ENCODE assay signal across 7 cellular contexts in the genomic region with DNA sequence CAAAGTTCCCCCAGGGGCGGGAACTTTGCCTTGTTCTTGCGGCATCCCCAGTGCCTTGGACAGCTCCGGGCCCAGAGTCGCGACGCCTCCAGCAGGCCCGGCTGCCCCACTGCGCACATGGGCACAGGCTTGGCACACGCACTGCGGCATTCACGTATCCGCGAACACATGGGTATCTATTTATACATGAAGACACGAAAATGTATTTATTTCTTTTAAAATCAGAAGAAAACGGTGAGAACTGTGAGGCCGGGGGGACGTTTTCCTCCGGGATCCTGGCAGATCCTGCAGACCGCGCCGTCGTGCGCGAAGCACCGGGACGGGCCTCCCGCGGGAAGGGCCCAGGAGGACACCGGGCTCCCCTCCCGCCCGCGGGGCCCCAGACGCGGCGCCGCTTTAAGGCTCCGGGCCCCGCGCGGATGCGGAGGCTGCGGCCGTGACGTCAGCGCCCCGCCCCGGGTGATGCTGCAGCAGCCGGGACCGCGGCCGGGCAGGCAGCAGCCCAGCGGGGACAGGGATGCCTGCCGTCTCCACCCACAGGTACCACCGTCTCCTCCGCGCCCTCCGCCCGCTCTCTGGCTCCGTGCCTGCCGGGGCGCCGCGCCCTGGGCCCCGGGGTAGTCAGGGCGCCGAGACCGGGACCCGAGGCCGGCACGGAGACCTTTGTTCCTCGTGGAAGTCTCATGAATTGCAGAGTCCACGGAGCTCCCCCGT. TPM values are rescaled to one million over a fixed set of nuclear protein-coding genes. Genes with fewer than 3 reads are reported as not detected.
DNase-seq lines count a peak whose midpoint lies in the region; FAIRE-seq lines count a peak whose summit lies in the region.

A gene (plus strand): TSS at position 468 of the 714 bp plus-strand sequence. CDS start 6,216 bp downstream, outside the sequence.

- no peak within 1 kb of the TSS for H2AK5ac ChIP-seq in mesenchymal stem cell (ENCODE audit: low read length, severe bottlenecking)

- H3K18ac ChIP-seq in mesenchymal stem cell (ENCODE audit: low read depth in 1 of 2, low read length in 2 of 2) = peak within 1 kb of the TSS; percentile 27 to 55

- peaks cover 8% of the 10 kb centered on the region for H3K27me3 ChIP-seq in effector memory CD4-positive, alpha-beta T cell (replicated peaks; ENCODE audit: control insufficient read depth, insufficient read depth, low read length, poor library complexity, severe bottlenecking)
- H3K27me3 ChIP-seq in mesenchymal stem cell (ENCODE audit: control insufficient read depth in 1 of 2, insufficient read depth in 1 of 2, low read length in 2 of 2) = peaks cover 8 to 11% of the 10 kb centered on the region in 2 experiments

- peak within 1 kb of the TSS; percentile 82 for H3K9ac ChIP-seq in mesenchymal stem cell (ENCODE audit: low read length)

- H3K27ac ChIP-seq in effector memory CD4-positive, alpha-beta T cell (ENCODE audit: insufficient read depth, low read length, poor library complexity, severe bottlenecking) = no peak within 1 kb of the TSS
- no peak within 1 kb of the TSS for H3K27ac ChIP-seq in mesenchymal stem cell (ENCODE audit: low read length, poor library complexity, severe bottlenecking)

- no peak for FAIRE-seq in GM19239 (lab: Jason Lieb, UNC)

- no peak within 1 kb of the TSS for H2BK5ac ChIP-seq in mesenchymal stem cell (ENCODE audit: low read depth, low read length, poor library complexity, severe bottlenecking)

- peak within 1 kb of the TSS; percentile 2 to 56 for H2BK12ac ChIP-seq in mesenchymal stem cell (ENCODE audit: low read length in 2 of 2)

- no peaks in the 10 kb centered on the region for H3K79me1 ChIP-seq in mesenchymal stem cell (replicated peaks; ENCODE audit: low read length, poor library complexity, severe bottlenecking)

- peak within 1 kb of the TSS; percentile 59 for H3K4me3 ChIP-seq in effector memory CD4-positive, alpha-beta T cell (ENCODE audit: insufficient read depth, low read depth, low read length, poor library complexity, severe bottlenecking)
- peak within 1 kb of the TSS; percentile 63 to 88 for H3K4me3 ChIP-seq in mesenchymal stem cell (ENCODE audit: insufficient read depth in 1 of 2, low read depth in 1 of 2, low read length in 2 of 2)

- peak within 1 kb of the TSS; percentile 93 for H3K4me2 ChIP-seq in mesenchymal stem cell (ENCODE audit: low read length, poor library complexity, severe bottlenecking)

- no peak within 1 kb of the TSS for H2BK120ac ChIP-seq in mesenchymal stem cell (ENCODE audit: low read depth, low read length)

- DNase-seq in GM19239 (ENCODE audit: insufficient read length, low spot score) (peak; percentile 79), NCI-H2227 (lab: John Stamatoyannopoulos, UW; ENCODE audit: unreplicated experiment) (peak; percentile 87), mesenchymal stem cell (peak; percentile 53), SKM-1 (lab: John Stamatoyannopoulos, UW; ENCODE audit: unreplicated experiment) (no peak)
- DNase-seq in activated CD8-positive, alpha-beta memory T cell treated with anti-CD3 and anti-CD28 coated beads for 48 hours (ENCODE audit: low read depth in 2 of 3, low spot score in 2 of 3) = peak; percentile 51 to 55 (median 52)
- peak; percentile 65 to 75 (median 67) for DNase-seq in effector memory CD4-positive, alpha-beta T cell
- DNase-seq in stimulated activated CD4-positive, alpha-beta T cell treated with anti-CD3 and anti-CD28 coated beads, TNF-alpha, amount 100 ng/mL, for 4 hours (ENCODE audit: low read depth in 3 of 3) = peak; percentile 63 to 80 (median 71)

- peak within 1 kb of the TSS; percentile 71 for H2BK15ac ChIP-seq in mesenchymal stem cell (ENCODE audit: low read depth, poor library complexity, severe bottlenecking)

- peak within 1 kb of the TSS; percentile 65 for H2AFZ ChIP-seq in mesenchymal stem cell (ENCODE audit: low read depth, low read length)

- H3K23ac ChIP-seq in mesenchymal stem cell (ENCODE audit: low read length in 2 of 2) = peak within 1 kb of the TSS; percentile 26 to 32

- H3K36me3 ChIP-seq in effector memory CD4-positive, alpha-beta T cell (ENCODE audit: control insufficient read depth, insufficient read depth, low read length) = no peaks in the 10 kb centered on the region
- no peaks in the 10 kb centered on the region for H3K36me3 ChIP-seq in mesenchymal stem cell (ENCODE audit: control insufficient read depth in 1 of 2, insufficient read depth in 2 of 2, low read depth in 1 of 2, low read length in 2 of 2)

- H4K91ac ChIP-seq in mesenchymal stem cell (ENCODE audit: low read length) = peak within 1 kb of the TSS; percentile 70

- H3K9me3 ChIP-seq in effector memory CD4-positive, alpha-beta T cell (ENCODE audit: control insufficient read depth, low read length) = no peaks in the 10 kb centered on the region
- no peaks in the 10 kb centered on the region for H3K9me3 ChIP-seq in mesenchymal stem cell (ENCODE audit: control insufficient read depth, low read length)

- H3K14ac ChIP-seq in mesenchymal stem cell (ENCODE audit: low read length in 2 of 2) = peak within 1 kb of the TSS in 1 of 2 experiments; percentile 53

- peaks cover 10% of the 10 kb centered on the region for H3K4me1 ChIP-seq in effector memory CD4-positive, alpha-beta T cell (ENCODE audit: control insufficient read depth, insufficient read depth, low read length, poor library complexity, severe bottlenecking)
- H3K4me1 ChIP-seq in mesenchymal stem cell (ENCODE audit: control insufficient read depth, insufficient read depth, low read depth, low read length) = peaks cover 16% of the 10 kb centered on the region

- 16% methylated on average over 55 of the region's 73 CpGs for WGBS in mesenchymal stem cell

- peak within 1 kb of the TSS; percentile 85 for H4K8ac ChIP-seq in mesenchymal stem cell (ENCODE audit: low read length)

- H3K4ac ChIP-seq in mesenchymal stem cell (ENCODE audit: low read depth in 1 of 2, low read length in 2 of 2) = no peak within 1 kb of the TSS

RNA-seq across cellular contexts. Expression of the gene that starts here (rescaled TPM):
- 1.3 TPM for polyA plus RNA-seq in mesenchymal stem cell (2013, experiment 1 of 2)
- polyA plus RNA-seq in mesenchymal stem cell (2013, experiment 2 of 2) = 1.5 TPM
